30 cellular contexts compared by ENCODE assay signal in the genomic region with DNA sequence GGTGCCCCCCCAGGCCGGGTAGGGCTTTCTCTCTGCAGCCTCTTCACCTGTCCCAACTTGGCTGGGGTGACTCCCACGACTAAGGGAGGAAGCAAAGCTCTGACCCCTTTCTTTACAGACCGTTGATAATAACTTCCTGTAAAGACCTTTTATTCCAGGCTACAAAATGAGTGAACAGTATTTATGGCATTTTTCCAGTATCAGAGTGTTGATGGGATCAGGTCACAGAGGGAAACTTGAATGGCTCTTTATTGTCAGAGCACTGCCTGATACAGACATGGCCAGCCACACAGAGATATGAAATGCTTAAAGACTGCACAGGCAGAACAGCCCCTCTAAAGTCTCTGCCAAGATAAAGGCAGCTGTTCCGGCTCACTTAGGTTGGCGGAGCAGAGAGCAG.
DNase-seq lines count a peak whose midpoint lies in the region; ATAC-seq, FAIRE-seq and TF ChIP-seq lines count a peak whose summit lies in the region.
"Had no signal": no experiment of that assay in that cellular context is flagged by ENCODE, and none has a peak within 500 bp of the region (broad histone marks: within the 10 kb centered on the region; RNA-seq: fewer than 3 reads in every experiment).

No MANE protein-coding gene starts in this region.

- no peaks in the 10 kb centered on the region for H3K27me3 ChIP-seq in A673 (replicated peaks; ENCODE audit: insufficient read depth, low read depth, low read length, poor library complexity)
- H3K27me3 ChIP-seq in SJCRH30 = no peaks in the 10 kb centered on the region
- H3K27me3 ChIP-seq: adrenal gland, breast epithelium, MG63 had no signal

- H3K4me1 ChIP-seq in A673 (ENCODE audit: insufficient read depth, low read length, poor library complexity, severe bottlenecking) (peaks cover 20% of the 10 kb centered on the region), SJCRH30 (peaks cover 41% of the 10 kb centered on the region)
- H3K4me1 ChIP-seq: breast epithelium had no signal

- H3K9me3 ChIP-seq in A673 (ENCODE audit: low read depth, low read length, poor library complexity, severe bottlenecking) = no peaks in the 10 kb centered on the region
- 0 out of 2 replicates have a peak, but pooled peaks cover 3% of the 10 kb centered on the region for H3K9me3 ChIP-seq in SJCRH30 (replicated peaks)
- H3K9me3 ChIP-seq: adrenal gland, breast epithelium, prostate gland, thoracic aorta had no signal

- H3K4me3 ChIP-seq in A673 (ENCODE audit: low read depth, low read length, poor library complexity, severe bottlenecking) = no peak overlapping the region
- H3K4me3 ChIP-seq in NB4 (ENCODE audit: low read depth, low read length) = no peak overlapping the region
- peak overlapping the region; percentile 40 for H3K4me3 ChIP-seq in SJCRH30
- H3K4me3 ChIP-seq: adrenal gland, breast epithelium, coronary artery, MG63, prostate gland, skin epidermis, thoracic aorta had no signal

- H3K36me3 ChIP-seq in A673 (ENCODE audit: insufficient read depth, low read length, poor library complexity, severe bottlenecking) = no peaks in the 10 kb centered on the region
- no peaks in the 10 kb centered on the region for H3K36me3 ChIP-seq in SJCRH30
- H3K36me3 ChIP-seq: adrenal gland, breast epithelium, MG63, prostate gland, thoracic aorta had no signal

- peak; percentile 51 for DNase-seq in A673 (ENCODE audit: low spot score)
- DNase-seq in NB4 (ENCODE audit: low read depth) = peak; percentile 24
- DNase-seq in SJCRH30 = peak; percentile 70 to 92
- peak; percentile 53 to 91 for DNase-seq in lung microvascular endothelial cell (ENCODE audit: low read depth in 2 of 2)
- DNase-seq in middle frontal gyrus (ENCODE audit: extremely low spot score, low spot score) = no peak
- DNase-seq in AG20443 (ENCODE audit: low spot score) = no peak
- no peak for DNase-seq in GM12892 (ENCODE audit: insufficient read length)
- DNase-seq: activated CD4-positive, alpha-beta T cell treated with anti-CD3 and anti-CD28 coated beads for 36 hours; activated CD8-positive, alpha-beta memory T cell treated with anti-CD3 and anti-CD28 coated beads for 24 hours; activated naive CD4-positive, alpha-beta T cell; activated T-cell treated with anti-CD3 and anti-CD28 coated beads, Interleukin-2, amount 50 U/mL, for 4 hours; adrenal gland; CD4-positive, CD25-positive, alpha-beta regulatory T cell; DMS 273 treated with DMSO at 0.1 percent for 48 hours; H7; kidney glomerular epithelial cell; MG63; midbrain; NCI-H1694; NCI-H510A treated with DMSO at 0.1 percent for 48 hours had no signal

- TF ChIP-seq CTCF in A673 (conservative IDR thresholded peaks at IDR 0.05; ENCODE audit: low read depth, low read length) (no peak), NB4 (IDR thresholded peaks at IDR 0.05; ENCODE audit: low read depth, low read length) (no peak)

- no TSS peak for BruUV-seq in A673 (replicated peaks; lab: Mats Ljungman, UMichigan)

- H3K27ac ChIP-seq in A673 (ENCODE audit: low read depth, low read length, poor library complexity, severe bottlenecking) = peak overlapping the region; percentile 44
- peak overlapping the region; percentile 55 for H3K27ac ChIP-seq in SJCRH30
- H3K27ac ChIP-seq: adrenal gland, breast epithelium, prostate gland, RWPE1, thoracic aorta had no signal

- POLR2A ChIA-PET in A673 (lab: Charles Lee; ENCODE audit: low non-redundant PET) = no interaction called here

- intact Hi-C loops in A673 (cut with micrococcal nuclease; ENCODE audit: unreplicated experiment) = loop anchor here (2.0 to 10.0 kb wide), 2 partner anchors 46 to 1048 kb away; no protein-coding TSS in a partner anchor

- CTCF ChIA-PET in A673 (lab: Charles Lee) = no interaction called here

- ATAC-seq in HG02973 (IDR thresholded peaks at IDR 0.05; ENCODE audit: unreplicated experiment) = no peak
- ATAC-seq: activated CD4-positive, alpha-beta T cell treated with anti-CD3 and anti-CD28 coated beads for 36 hours; activated T-cell treated with anti-CD3 and anti-CD28 coated beads, Interleukin-2, amount 50 U/mL, for 4 hours; stimulated activated memory B cell treated with anti-CD40 and anti-IgM and Interleukin-4, amounts not matched to agents 10 μg/mL and 1 μg/mL and 100 μg/mL, for 72 hours had no signal

- TF ChIP-seq POLR2A in NB4 (IDR thresholded peaks at IDR 0.05; ENCODE audit: extremely low read depth, insufficient read length) (no peak), GM12892 (IDR thresholded peaks at IDR 0.05; ENCODE audit: low read depth, low read length) (no peak)

- FAIRE-seq in GM12892 (lab: Jason Lieb, UNC) = no peak
- FAIRE-seq: endometrium, G401.6 had no signal

Comparison
In these comparisons a context has a peak if more than half of its experiments do, and no peak if none do; other contexts are left out.
1. DNase-seq: peak in A673 (single experiment), NB4 (single experiment), SJCRH30 (2 of 2) and lung microvascular endothelial cell (2 of 2); none in middle frontal gyrus (single experiment), AG20443 (single experiment) and GM12892 (single experiment).